ENCODE assay signal across 10 cellular contexts in genomic region chr12:50925920-50926319, GRCh38. TPM values are rescaled to one million over a fixed set of nuclear protein-coding genes. Genes with fewer than 3 reads are reported as not detected.
DNase-seq lines count a peak whose midpoint lies in the region; ATAC-seq and TF ChIP-seq lines count a peak whose summit lies in the region.
"Had no signal": no experiment of that assay in that cellular context is flagged by ENCODE, and none has a peak within 500 bp of the region (broad histone marks: within the 10 kb centered on the region; RNA-seq: fewer than 3 reads in every experiment).

No MANE protein-coding gene starts in this region.

- no peak for TF ChIP-seq CTCF in IMR-90 (conservative IDR thresholded peaks at IDR 0.05; ENCODE audit: low read depth, low read length)
- no peak for TF ChIP-seq CTCF in body of pancreas (IDR thresholded peaks at IDR 0.05)
- TF ChIP-seq CTCF in lower leg skin (IDR thresholded peaks at IDR 0.05), result no peak

- H4K20me1 ChIP-seq in IMR-90 (ENCODE audit: insufficient read depth, low read length), result no peaks in the 10 kb centered on the region

- WGBS in IMR-90 (ENCODE audit: extremely low coverage in 2 of 2, insufficient read length in 1 of 2), 2 experiments, result no CpG with 5 or more reads among the region's 1 CpG
- 0% methylated on average over 1 of the region's 1 CpG for WGBS in body of pancreas, 2 donors
- WGBS in lower leg skin, 2 donors, result 9 to 17% methylated on average over 1 of the region's 1 CpG

- H3K27ac ChIP-seq in IMR-90 (ENCODE audit: insufficient read depth, low read length), result no peak overlapping the region
- H3K27ac ChIP-seq in body of pancreas, result peak overlapping the region; percentile 56 to 87 (median 84)
- peak overlapping the region; percentile 95 for H3K27ac ChIP-seq in temporal lobe (ENCODE audit: low read depth, low read length)

- no peak overlapping the region for H2BK120ac ChIP-seq in IMR-90 (ENCODE audit: low read depth, low read length)

- DNase-seq in IMR-90, result no peak
- DNase-seq in body of pancreas, result peak in 1 of 4 donors; percentile 12
- DNase-seq in lower leg skin (ENCODE audit: low spot score in 2 of 2), result no peak
- no peak for DNase-seq in NCI-H1436 (lab: John Stamatoyannopoulos, UW)
- no peak for DNase-seq in nucleus accumbens (lab: John Stamatoyannopoulos, UW)
- DNase-seq in activated CD4-positive, alpha-beta memory T cell treated with anti-CD3 and anti-CD28 coated beads for 36 hours, result no peak
- DNase-seq in glomerular visceral epithelial cell (ENCODE audit: extremely low spot score), result no peak
- DNase-seq: activated CD4-positive, alpha-beta T cell treated with anti-CD3 and anti-CD28 coated beads for 1 hour; NCI-H2171 had no signal

- in situ Hi-C loops in IMR-90 (cut with MboI; ENCODE audit: low sequenced_read_pairs), result no loop called here

- H3K4ac ChIP-seq in IMR-90 (ENCODE audit: low read depth, low read length), result no peak overlapping the region

- BruUV-seq in IMR-90 (replicated peaks; lab: Mats Ljungman, UMichigan), result no TSS peak

- H3K4me3 ChIP-seq in IMR-90 (ENCODE audit: insufficient read depth, low read depth, low read length), result no peak overlapping the region
- peak overlapping the region; percentile 79 to 89 for H3K4me3 ChIP-seq in body of pancreas
- H3K4me3 ChIP-seq in lower leg skin (ENCODE audit: low read depth, poor library complexity, severe bottlenecking), result peak overlapping the region; percentile 75

- no peak overlapping the region for H4K5ac ChIP-seq in IMR-90 (ENCODE audit: low read depth, low read length)

- no peak overlapping the region for H2BK20ac ChIP-seq in IMR-90 (ENCODE audit: low read depth, low read length)

- peaks cover 1% of the 10 kb centered on the region for H3K27me3 Mint-ChIP-seq in activated CD4-positive, alpha-beta memory T cell treated with anti-CD3 and anti-CD28 coated beads for 36 hours

- H3K9me3 ChIP-seq in IMR-90 (ENCODE audit: control insufficient read depth, insufficient read depth, low read length) (no peaks in the 10 kb centered on the region), body of pancreas (no peaks in the 10 kb centered on the region)

- no peaks in the 10 kb centered on the region for H3K27me3 ChIP-seq in IMR-90 (ENCODE audit: control insufficient read depth, insufficient read depth, low read length)
- no peaks in the 10 kb centered on the region for H3K27me3 ChIP-seq in body of pancreas

- H3K36me3 ChIP-seq in IMR-90 (ENCODE audit: control insufficient read depth, insufficient read depth, low read length) (no peaks in the 10 kb centered on the region), body of pancreas (replicated peaks in 1 of 2; ENCODE audit: insufficient read depth in 1 of 2, low read depth in 2 of 2) (peaks cover 0 to 6% of the 10 kb centered on the region in 2 donors)

- H4K91ac ChIP-seq in IMR-90 (ENCODE audit: insufficient read depth, low read depth, low read length), result no peak overlapping the region

- no peak overlapping the region for H3K14ac ChIP-seq in IMR-90 (replicated peaks; ENCODE audit: low read depth, low read length)

- intact Hi-C loops in IMR-90 (cut with micrococcal nuclease) (no loop called here), body of pancreas (cut with DNase I) (no loop called here), lower leg skin (cut with DNase I; ENCODE audit: low total_unique reads) (no loop called here)
- intact Hi-C loops in activated CD4-positive, alpha-beta memory T cell treated with anti-CD3 and anti-CD28 coated beads for 36 hours (cut with micrococcal nuclease), result no loop called here

- no peak overlapping the region for H2AK9ac ChIP-seq in IMR-90 (replicated peaks; ENCODE audit: low read depth, low read length, poor library complexity)

- H3K4me1 ChIP-seq in IMR-90 (ENCODE audit: control insufficient read depth, insufficient read depth, low read length), result peaks cover 13% of the 10 kb centered on the region
- peaks cover 44% of the 10 kb centered on the region for H3K4me1 ChIP-seq in body of pancreas

- peaks cover 6% of the 10 kb centered on the region for H3K4me1 Mint-ChIP-seq in activated CD4-positive, alpha-beta memory T cell treated with anti-CD3 and anti-CD28 coated beads for 36 hours (ENCODE audit: low read depth)

- H3K23ac ChIP-seq in IMR-90 (ENCODE audit: low read depth, low read length), result no peak overlapping the region

- H2AK5ac ChIP-seq in IMR-90 (ENCODE audit: low read depth, low read length), result no peak overlapping the region

- H3K9me3 Mint-ChIP-seq in activated CD4-positive, alpha-beta memory T cell treated with anti-CD3 and anti-CD28 coated beads for 36 hours, result no peaks in the 10 kb centered on the region

- H3K9me1 ChIP-seq in IMR-90 (ENCODE audit: insufficient read depth, low read length), result 0 out of 2 replicates have a peak, but pooled peaks cover 4% of the 10 kb centered on the region

- no peak overlapping the region for H3K18ac ChIP-seq in IMR-90 (ENCODE audit: low read depth, low read length)

- no peak overlapping the region for H2AFZ ChIP-seq in IMR-90 (replicated peaks; ENCODE audit: low read length, poor library complexity)

- CTCF ChIA-PET in IMR-90 (lab: Yijun Ruan, JAX), result no interaction called here
- CTCF ChIA-PET in activated CD4-positive, alpha-beta memory T cell treated with anti-CD3 and anti-CD28 coated beads for 36 hours (lab: Charles Lee), result no interaction called here

- H4K8ac ChIP-seq in IMR-90 (ENCODE audit: low read depth in 2 of 2, low read length in 2 of 2), result no peak overlapping the region

- H2BK5ac ChIP-seq in IMR-90 (ENCODE audit: low read depth, low read length, poor library complexity, severe bottlenecking), result no peak overlapping the region

- no peak overlapping the region for H3K4me3 Mint-ChIP-seq in activated CD4-positive, alpha-beta memory T cell treated with anti-CD3 and anti-CD28 coated beads for 36 hours

- no peak for ATAC-seq in IMR-90 (ENCODE audit: low read depth)
- no peak for ATAC-seq in body of pancreas

- peak overlapping the region; percentile 7; the same call in 1 of the 2 replicates for H3K4me2 ChIP-seq in IMR-90 (ENCODE audit: low read depth, low read length)

- no peak overlapping the region for H2BK15ac ChIP-seq in IMR-90 (ENCODE audit: low read depth, low read length)

- no peak overlapping the region for H3K56ac ChIP-seq in IMR-90 (ENCODE audit: extremely low read depth, insufficient read depth, low read length)

- dilution Hi-C loops in IMR-90 (cut with HindIII; ENCODE audit: low sequenced_read_pairs, unreplicated experiment), result no loop called here

- H3K36me3 Mint-ChIP-seq in activated CD4-positive, alpha-beta memory T cell treated with anti-CD3 and anti-CD28 coated beads for 36 hours, result no peaks in the 10 kb centered on the region

- H3K79me1 ChIP-seq in IMR-90 (ENCODE audit: low read depth in 1 of 2, low read length in 2 of 2), result 0 out of 4 replicates have a peak, but pooled peaks cover 0 to 5% of the 10 kb centered on the region in 2 experiments

- TF ChIP-seq RAD21 in IMR-90 (IDR thresholded peaks at IDR 0.05; ENCODE audit: low read length), result no peak

- POLR2A ChIA-PET in IMR-90 (lab: Charles Lee; ENCODE audit: unreplicated experiment), result interaction anchor here (0.6 kb wide), 1 partner anchor 506 kb away, joined by 7 read pairs; no protein-coding TSS in a partner anchor
- POLR2A ChIA-PET in activated CD4-positive, alpha-beta memory T cell treated with anti-CD3 and anti-CD28 coated beads for 36 hours (lab: Charles Lee), result no interaction called here

- H3K9ac ChIP-seq in IMR-90 (ENCODE audit: low read depth, low read length), result no peak overlapping the region

- no peak overlapping the region for H3K27ac Mint-ChIP-seq in activated CD4-positive, alpha-beta memory T cell treated with anti-CD3 and anti-CD28 coated beads for 36 hours

- TF ChIP-seq POLR2A in IMR-90 (IDR thresholded peaks at IDR 0.05; ENCODE audit: low read depth, low read length), result no peak
- TF ChIP-seq POLR2A in body of pancreas (IDR thresholded peaks at IDR 0.05), result no peak
- no peak for TF ChIP-seq POLR2A in lower leg skin (IDR thresholded peaks at IDR 0.05)

TF ChIP-seq in IMR-90, 13 proteins besides CTCF, POLR2A, EP300 and RAD21:
- no peak for TF ChIP-seq RCOR1 (IDR thresholded peaks at IDR 0.05; ENCODE audit: insufficient replicate concordance, low read length)
- TF ChIP-seq CHD1 (IDR thresholded peaks at IDR 0.05; ENCODE audit: low read depth, low read length), result no peak
- TF ChIP-seq RFX5 (IDR thresholded peaks at IDR 0.05; ENCODE audit: low read depth, low read length), result no peak
- no peak for TF ChIP-seq USF2 (IDR thresholded peaks at IDR 0.05; ENCODE audit: low read depth, low read length)
TF ChIP-seq in IMR-90: peak in this region for 0.

RNA-seq across cellular contexts. Expression of gene HIGD1C, which starts 26.4 kb away (rescaled TPM):
- total RNA-seq in IMR-90 (2012; rRNA removed), result not detected in 2 replicates
- polyA plus RNA-seq in IMR-90 (2012; rRNA removed), result not detected in 2 replicates
- polyA plus RNA-seq in IMR-90 (2012; cell fraction: cytosol; rRNA removed), result not detected in 2 replicates
- polyA plus RNA-seq in IMR-90 (2012; cell fraction: nucleus; rRNA removed; ENCODE audit: low replicate concordance), result not detected in 2 replicates
- not detected for total RNA-seq in body of pancreas
- total RNA-seq in lower leg skin, result not detected
- not detected for total RNA-seq in temporal lobe
- total RNA-seq in activated CD4-positive, alpha-beta memory T cell treated with anti-CD3 and anti-CD28 coated beads for 36 hours, result not detected
